In genomic region chr2:48113767-48114166, GRCh38 we compare ENCODE assay signal across 12 cellular contexts.
DNase-seq lines count a peak whose midpoint lies in the region; ATAC-seq and TF ChIP-seq lines count a peak whose summit lies in the region.
"Had no signal": no experiment of that assay in that cellular context is flagged by ENCODE, and none has a peak within 500 bp of the region (broad histone marks: within the 10 kb centered on the region; RNA-seq: fewer than 3 reads in every experiment).

No MANE protein-coding gene starts in this region.

- H3K79me2 ChIP-seq in hepatocyte = no peaks in the 10 kb centered on the region
- no peaks in the 10 kb centered on the region for H3K79me2 ChIP-seq in OCI-LY7 (ENCODE audit: insufficient read depth, low read depth, low read length)

- CTCF ChIA-PET in OCI-LY7 (lab: Charles Lee; ENCODE audit: unreplicated experiment) = no interaction called here

- BruUV-seq in OCI-LY7 (replicated peaks; lab: Mats Ljungman, UMichigan) = no TSS peak

- intact Hi-C loops in right cardiac atrium (cut with DNase I) (no loop called here), heart left ventricle (cut with DNase I) (no loop called here), vagina (cut with DNase I) (no loop called here), OCI-LY7 (cut with micrococcal nuclease; ENCODE audit: unreplicated experiment) (no loop called here)

- H3K4me2 ChIP-seq in hepatocyte (peak overlapping the region; percentile 29), OCI-LY7 (ENCODE audit: low read length) (no peak overlapping the region)

- H3K36me3 ChIP-seq in heart left ventricle (no peaks in the 10 kb centered on the region), RWPE2 (ENCODE audit: low read depth) (no peaks in the 10 kb centered on the region), hepatocyte (replicated peaks; ENCODE audit: insufficient read depth, low read depth) (no peaks in the 10 kb centered on the region), vagina (no peaks in the 10 kb centered on the region), OCI-LY7 (ENCODE audit: insufficient read depth, low read length) (no peaks in the 10 kb centered on the region)
- H3K36me3 ChIP-seq: BE2C, esophagus squamous epithelium had no signal

- H4K20me1 ChIP-seq in hepatocyte (ENCODE audit: insufficient read depth, poor library complexity, severe bottlenecking) (no peaks in the 10 kb centered on the region), OCI-LY7 (ENCODE audit: insufficient read depth, low read length) (no peaks in the 10 kb centered on the region)

- H3K27me3 ChIP-seq in right cardiac atrium (ENCODE audit: control insufficient read depth, insufficient read depth) (no peaks in the 10 kb centered on the region), heart left ventricle (no peaks in the 10 kb centered on the region), RWPE2 (ENCODE audit: insufficient read depth, poor library complexity, severe bottlenecking) (no peaks in the 10 kb centered on the region), hepatocyte (no peaks in the 10 kb centered on the region), vagina (no peaks in the 10 kb centered on the region)
- H3K27me3 ChIP-seq: BE2C, esophagus squamous epithelium had no signal

- H3K9me2 ChIP-seq in hepatocyte (replicated peaks; ENCODE audit: insufficient read depth) (no peaks in the 10 kb centered on the region), OCI-LY7 (ENCODE audit: insufficient read depth, low read length) (no peaks in the 10 kb centered on the region)

- no peak for TF ChIP-seq POLR2A in heart left ventricle (IDR thresholded peaks at IDR 0.05)
- TF ChIP-seq POLR2A in vagina (IDR thresholded peaks at IDR 0.05) = no peak

- no peak for ATAC-seq in right cardiac atrium
- no peak for ATAC-seq in heart left ventricle
- no peak for ATAC-seq in RWPE2 (ENCODE audit: low read depth)

- WGBS in right cardiac atrium = 60% methylated on average over 1 of the region's 1 CpG
- WGBS in heart left ventricle, 4 donors = 75 to 93% (median 83%) methylated on average over 1 of the region's 1 CpG
- WGBS in hepatocyte (ENCODE audit: low lambda C conversion rate, missing lambda C conversion rate) = 25% methylated on average over 1 of the region's 1 CpG

- H3K27ac ChIP-seq in right cardiac atrium (ENCODE audit: low read length) (peak overlapping the region; percentile 6), heart left ventricle (peak overlapping the region in 1 of 12 donors; percentile 96), RWPE2 (ENCODE audit: poor library complexity, severe bottlenecking) (peak overlapping the region; percentile 96), hepatocyte (peak overlapping the region; percentile 97), vagina (peak overlapping the region; percentile 70), OCI-LY7 (ENCODE audit: low read depth, low read length, poor library complexity, severe bottlenecking) (no peak overlapping the region)

- H3K9me3 ChIP-seq in right cardiac atrium (ENCODE audit: control insufficient read depth, low read length) = no peaks in the 10 kb centered on the region
- no peaks in the 10 kb centered on the region for H3K9me3 ChIP-seq in heart left ventricle
- H3K9me3 ChIP-seq in RWPE2 (ENCODE audit: severe bottlenecking) = no peaks in the 10 kb centered on the region
- no peaks in the 10 kb centered on the region for H3K9me3 ChIP-seq in hepatocyte (ENCODE audit: low read depth)
- no peaks in the 10 kb centered on the region for H3K9me3 ChIP-seq in vagina
- H3K9me3 ChIP-seq in OCI-LY7 (ENCODE audit: low read length) = no peaks in the 10 kb centered on the region
- H3K9me3 ChIP-seq: BE2C, esophagus squamous epithelium had no signal

- no peak for TF ChIP-seq CTCF in heart left ventricle (IDR thresholded peaks at IDR 0.05)
- TF ChIP-seq CTCF in RWPE2 (IDR thresholded peaks at IDR 0.05; ENCODE audit: poor library complexity, severe bottlenecking) = no peak
- no peak for TF ChIP-seq CTCF in hepatocyte (IDR thresholded peaks at IDR 0.05; ENCODE audit: poor library complexity)
- no peak for TF ChIP-seq CTCF in vagina (IDR thresholded peaks at IDR 0.05)
- TF ChIP-seq CTCF in OCI-LY7 (conservative IDR thresholded peaks at IDR 0.05; ENCODE audit: low read length) = no peak

- H3K4me1 ChIP-seq in right cardiac atrium (ENCODE audit: control insufficient read depth, insufficient read depth, low read length) (peaks cover 2% of the 10 kb centered on the region), heart left ventricle (peaks cover 0 to 39% (median 4%) of the 10 kb centered on the region in 12 donors), RWPE2 (ENCODE audit: insufficient read depth, poor library complexity, severe bottlenecking) (peaks cover 32% of the 10 kb centered on the region), hepatocyte (ENCODE audit: insufficient read depth) (peaks cover 30% of the 10 kb centered on the region), vagina (peaks cover 27% of the 10 kb centered on the region), OCI-LY7 (ENCODE audit: insufficient read depth, low read length, poor library complexity, severe bottlenecking) (peaks cover 7% of the 10 kb centered on the region)
- H3K4me1 ChIP-seq: BE2C had no signal

- H2AFZ ChIP-seq in hepatocyte (no peak overlapping the region), OCI-LY7 (ENCODE audit: low read length) (no peak overlapping the region)

- H3K4me3 ChIP-seq in right cardiac atrium (ENCODE audit: low read length) (no peak overlapping the region), heart left ventricle (no peak overlapping the region), RWPE2 (ENCODE audit: severe bottlenecking) (no peak overlapping the region), hepatocyte (no peak overlapping the region), vagina (no peak overlapping the region), OCI-LY7 (ENCODE audit: low read depth, low read length, poor library complexity, severe bottlenecking) (no peak overlapping the region)
- H3K4me3 ChIP-seq: esophagus squamous epithelium had no signal

- no peak for DNase-seq in right cardiac atrium
- DNase-seq in heart left ventricle = no peak
- no peak for DNase-seq in RWPE2 (ENCODE audit: low spot score)
- DNase-seq in hepatocyte (ENCODE audit: low spot score) = no peak
- DNase-seq in vagina (ENCODE audit: extremely low spot score in 2 of 2) = no peak
- DNase-seq in OCI-LY7 (ENCODE audit: low spot score) = no peak
- no peak for DNase-seq in nucleus accumbens (lab: John Stamatoyannopoulos, UW)
- no peak for DNase-seq in mesenteric fat pad (ENCODE audit: low spot score)
- DNase-seq: BE2C, esophagus squamous epithelium, H7, NCI-H2171 treated with DMSO at 0.1 percent for 48 hours had no signal

- POLR2A ChIA-PET in OCI-LY7 (lab: Charles Lee) = no interaction called here
